Comparison of ENCODE assay signal across 16 cellular contexts in genomic region chr3:188627652-188628051, GRCh38.
DNase-seq lines count a peak whose midpoint lies in the region; ATAC-seq, FAIRE-seq and TF ChIP-seq lines count a peak whose summit lies in the region.
"Had no signal": no experiment of that assay in that cellular context is flagged by ENCODE, and none has a peak within 500 bp of the region (broad histone marks: within the 10 kb centered on the region; RNA-seq: fewer than 3 reads in every experiment).

No MANE protein-coding gene starts in this region.

- H3K4me3 Mint-ChIP-seq in activated T-cell treated with anti-CD3 and anti-CD28 coated beads, Interleukin-2, amount 50 U/mL, for 4 hours: no peak overlapping the region
- H3K4me3 Mint-ChIP-seq: naive thymus-derived CD8-positive, alpha-beta T cell had no signal

- peak; percentile 58 for FAIRE-seq in urothelium cell line (lab: Jason Lieb, UNC)
- FAIRE-seq: H1 had no signal

- no peak overlapping the region for H3K9ac ChIP-seq in adipocyte (ENCODE audit: low read length)

- no peak for TF ChIP-seq CTCF in foreskin keratinocyte (conservative IDR thresholded peaks at IDR 0.05)

- DNase-seq in activated T-cell treated with anti-CD3 and anti-CD28 coated beads, Interleukin-2, amount 50 U/mL, for 4 hours: no peak
- no peak for DNase-seq in activated T-cell treated with anti-CD3 and anti-CD28 coated beads, Interleukin-2, amount 50 U/mL, for 1 hour
- DNase-seq in adipocyte (ENCODE audit: low read depth): peak; percentile 70
- DNase-seq in foreskin keratinocyte: peak; percentile 85 to 93
- DNase-seq in urothelium cell line (ENCODE audit: low spot score): no peak
- no peak for DNase-seq in hepatic stellate cell (ENCODE audit: low spot score)
- no peak for DNase-seq in mucosa of gallbladder (ENCODE audit: low spot score)
- no peak for DNase-seq in inferior parietal cortex (ENCODE audit: extremely low spot score)
- DNase-seq: AML-193; hippocampal formation; MV-4-11; naive thymus-derived CD8-positive, alpha-beta T cell; NCI-H748 treated with DMSO at 0.1 percent for 48 hours; stomach had no signal

- H3K4me1 Mint-ChIP-seq in activated T-cell treated with anti-CD3 and anti-CD28 coated beads, Interleukin-2, amount 50 U/mL, for 4 hours (ENCODE audit: low read depth): no peaks in the 10 kb centered on the region

- H3K4me1 ChIP-seq in adipocyte (ENCODE audit: control insufficient read depth, insufficient read depth, low read length) (peaks cover 45% of the 10 kb centered on the region), foreskin keratinocyte (peaks cover 32% of the 10 kb centered on the region)

- H3K27me3 Mint-ChIP-seq in activated T-cell treated with anti-CD3 and anti-CD28 coated beads, Interleukin-2, amount 50 U/mL, for 4 hours (ENCODE audit: low read depth): no peaks in the 10 kb centered on the region
- H3K27me3 Mint-ChIP-seq: naive thymus-derived CD8-positive, alpha-beta T cell had no signal

- H3K36me3 Mint-ChIP-seq in activated T-cell treated with anti-CD3 and anti-CD28 coated beads, Interleukin-2, amount 50 U/mL, for 4 hours (ENCODE audit: insufficient read depth): peaks cover 21% of the 10 kb centered on the region

- peak; percentile 34 to 62 for ATAC-seq in activated T-cell treated with anti-CD3 and anti-CD28 coated beads, Interleukin-2, amount 50 U/mL, for 4 hours
- peak; percentile 87 for ATAC-seq in foreskin keratinocyte
- ATAC-seq: naive thymus-derived CD8-positive, alpha-beta T cell had no signal

- H3K27me3 ChIP-seq in adipocyte (replicated peaks; ENCODE audit: control insufficient read depth, insufficient read depth, low read length) (no peaks in the 10 kb centered on the region), foreskin keratinocyte (no peaks in the 10 kb centered on the region)
- H3K27me3 ChIP-seq: cardiac muscle cell, stomach had no signal

- no peak overlapping the region for H3K4me3 ChIP-seq in adipocyte (ENCODE audit: low read length)
- H3K4me3 ChIP-seq: cardiac muscle cell, stomach had no signal

- no peaks in the 10 kb centered on the region for H3K36me3 ChIP-seq in adipocyte (ENCODE audit: control insufficient read depth, insufficient read depth, low read length, severe bottlenecking)
- H3K36me3 ChIP-seq: cardiac muscle cell, stomach had no signal

- H3K27ac ChIP-seq in foreskin keratinocyte: peak overlapping the region; percentile 9
- H3K27ac ChIP-seq: cardiac muscle cell had no signal

- peaks cover 5% of the 10 kb centered on the region for H3K9me3 ChIP-seq in adipocyte (ENCODE audit: control insufficient read depth, low read length)
- H3K9me3 ChIP-seq: stomach had no signal

- H3K9me3 Mint-ChIP-seq in activated T-cell treated with anti-CD3 and anti-CD28 coated beads, Interleukin-2, amount 50 U/mL, for 4 hours: no peaks in the 10 kb centered on the region

Comparison
In these comparisons a context has a peak if more than half of its experiments do, and no peak if none do; other contexts are left out.
1. DNase-seq: peak in adipocyte (single experiment) and foreskin keratinocyte (2 of 2); none in activated T-cell treated with anti-CD3 and anti-CD28 coated beads, Interleukin-2, amount 50 U/mL, for 4 hours (single experiment), activated T-cell treated with anti-CD3 and anti-CD28 coated beads, Interleukin-2, amount 50 U/mL, for 1 hour (single experiment), urothelium cell line (single experiment), hepatic stellate cell (single experiment), mucosa of gallbladder (single experiment) and inferior parietal cortex (single experiment).